In the genomic region with DNA sequence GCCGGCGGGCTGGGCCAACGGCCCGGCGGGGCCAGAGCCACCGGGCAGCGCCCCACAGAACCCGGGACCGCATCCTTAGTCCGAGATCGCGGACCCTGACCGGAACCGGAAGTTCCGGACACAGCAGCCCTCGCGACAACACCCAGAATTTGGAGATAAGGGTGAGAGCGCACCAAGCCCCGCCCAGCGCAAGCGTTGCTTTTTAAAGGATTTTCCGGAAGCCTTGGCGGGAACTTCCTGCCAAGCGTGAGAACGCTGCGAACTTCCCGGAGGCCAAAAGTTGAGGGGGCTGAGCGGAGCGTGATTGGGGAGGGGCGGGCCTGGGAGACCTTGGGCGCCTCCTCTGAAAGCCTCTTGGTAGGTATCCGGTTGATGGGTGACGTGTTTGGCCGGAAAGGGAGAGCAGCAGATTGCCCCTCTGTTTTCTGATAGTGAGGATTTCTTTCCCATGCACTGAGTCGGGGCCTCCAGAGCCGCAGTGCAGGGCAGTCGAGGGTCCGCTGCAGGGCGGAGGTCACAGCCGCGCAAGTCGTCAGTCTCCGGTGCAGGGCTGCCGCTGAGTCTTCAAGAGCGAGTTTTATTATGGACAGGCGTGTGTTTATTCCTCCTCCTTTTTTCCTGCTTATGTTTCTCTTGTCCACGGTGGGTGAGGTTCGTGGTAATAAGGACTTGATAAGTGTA, we compare ENCODE assay signal across 8 cellular contexts. TPM values are rescaled to one million over a fixed set of nuclear protein-coding genes. Genes with fewer than 3 reads are reported as not detected.
DNase-seq lines count a peak whose midpoint lies in the region; ATAC-seq and TF ChIP-seq lines count a peak whose summit lies in the region.

A gene with protein sequence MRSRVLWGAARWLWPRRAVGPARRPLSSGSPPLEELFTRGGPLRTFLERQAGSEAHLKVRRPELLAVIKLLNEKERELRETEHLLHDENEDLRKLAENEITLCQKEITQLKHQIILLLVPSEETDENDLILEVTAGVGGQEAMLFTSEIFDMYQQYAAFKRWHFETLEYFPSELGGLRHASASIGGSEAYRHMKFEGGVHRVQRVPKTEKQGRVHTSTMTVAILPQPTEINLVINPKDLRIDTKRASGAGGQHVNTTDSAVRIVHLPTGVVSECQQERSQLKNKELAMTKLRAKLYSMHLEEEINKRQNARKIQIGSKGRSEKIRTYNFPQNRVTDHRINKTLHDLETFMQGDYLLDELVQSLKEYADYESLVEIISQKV (minus strand): TSS at position 97 of the 681 bp plus-strand sequence. CDS start 24 bp downstream, at position 73.

- peak; percentile 96 for DNase-seq in NCI-H1092 (lab: John Stamatoyannopoulos, UW)
- peak; percentile 95 for DNase-seq in SKM-1 treated with dmso at 0.1 percent for 144 hours (lab: John Stamatoyannopoulos, UW; ENCODE audit: unreplicated experiment)
- peak; percentile 98 for DNase-seq in glomerular visceral epithelial cell (ENCODE audit: extremely low spot score)
- peak; percentile 82 for DNase-seq in omental fat pad (ENCODE audit: low spot score)
- peak; percentile 97 for DNase-seq in testis

- no peaks in the 10 kb centered on the region for H3K27me3 ChIP-seq in testis

- no peaks in the 10 kb centered on the region for H3K9me3 Mint-ChIP-seq in activated naive CD8-positive, alpha-beta T cell (ENCODE audit: low read depth)

- intact Hi-C loops in testis (cut with DNase I; ENCODE audit: low total_unique reads) = no loop called here

- peaks cover 3% of the 10 kb centered on the region for H3K4me1 ChIP-seq in testis

- H3K9me3 ChIP-seq in testis = no peaks in the 10 kb centered on the region

- TF ChIP-seq CTCF in omental fat pad (IDR thresholded peaks at IDR 0.05) (no peak), testis (IDR thresholded peaks at IDR 0.05) (no peak)

- ATAC-seq in HG02588 (IDR thresholded peaks at IDR 0.05; ENCODE audit: unreplicated experiment) (peak; percentile 95), omental fat pad (ENCODE audit: low FRiP score) (peak; percentile 98)

- H3K4me1 Mint-ChIP-seq in activated naive CD8-positive, alpha-beta T cell (ENCODE audit: low read depth) = peaks cover 43% of the 10 kb centered on the region

- no peak for TF ChIP-seq POLR2A in testis (IDR thresholded peaks at IDR 0.05)

- peak within 1 kb of the TSS; percentile 96 for H3K27ac Mint-ChIP-seq in activated naive CD8-positive, alpha-beta T cell

- H3K27ac ChIP-seq in testis = peak within 1 kb of the TSS; percentile 79 to 88

- peak within 1 kb of the TSS; percentile 100 for H3K4me3 Mint-ChIP-seq in activated naive CD8-positive, alpha-beta T cell

- peaks cover 8% of the 10 kb centered on the region for H3K36me3 Mint-ChIP-seq in activated naive CD8-positive, alpha-beta T cell

- H3K4me3 ChIP-seq in GM08714 (ENCODE audit: low read length) (peak within 1 kb of the TSS; percentile 99), testis (peak within 1 kb of the TSS; percentile 79 to 91)

- 0% methylated on average over 20 to 44 of the region's 48 CpGs for WGBS in testis, 2 donors

- no peaks in the 10 kb centered on the region for H3K36me3 ChIP-seq in testis (ENCODE audit: low read depth, missing control alignments)

- no peaks in the 10 kb centered on the region for H3K27me3 Mint-ChIP-seq in activated naive CD8-positive, alpha-beta T cell

RNA-seq across cellular contexts. Expression of the gene that starts here (rescaled TPM):
- total RNA-seq in omental fat pad = 10 to 100 TPM; 18.0 to 30.9 (median 22.5) TPM
- 10 to 100 TPM; 10.7 to 19.4 TPM for total RNA-seq in testis
- 18.4 TPM for polyA plus RNA-seq in testis (ENCODE audit: insufficient read depth, low read depth, low replicate concordance)

Comparison
In these comparisons a context has a peak if more than half of its experiments do, and no peak if none do; other contexts are left out.
1. Peak in every context shown above with its lines: DNase-seq, ATAC-seq, H3K4me3 ChIP-seq and H3K27ac ChIP-seq.